Comparison of ENCODE assay signal across 8 cellular contexts in the genomic region with DNA sequence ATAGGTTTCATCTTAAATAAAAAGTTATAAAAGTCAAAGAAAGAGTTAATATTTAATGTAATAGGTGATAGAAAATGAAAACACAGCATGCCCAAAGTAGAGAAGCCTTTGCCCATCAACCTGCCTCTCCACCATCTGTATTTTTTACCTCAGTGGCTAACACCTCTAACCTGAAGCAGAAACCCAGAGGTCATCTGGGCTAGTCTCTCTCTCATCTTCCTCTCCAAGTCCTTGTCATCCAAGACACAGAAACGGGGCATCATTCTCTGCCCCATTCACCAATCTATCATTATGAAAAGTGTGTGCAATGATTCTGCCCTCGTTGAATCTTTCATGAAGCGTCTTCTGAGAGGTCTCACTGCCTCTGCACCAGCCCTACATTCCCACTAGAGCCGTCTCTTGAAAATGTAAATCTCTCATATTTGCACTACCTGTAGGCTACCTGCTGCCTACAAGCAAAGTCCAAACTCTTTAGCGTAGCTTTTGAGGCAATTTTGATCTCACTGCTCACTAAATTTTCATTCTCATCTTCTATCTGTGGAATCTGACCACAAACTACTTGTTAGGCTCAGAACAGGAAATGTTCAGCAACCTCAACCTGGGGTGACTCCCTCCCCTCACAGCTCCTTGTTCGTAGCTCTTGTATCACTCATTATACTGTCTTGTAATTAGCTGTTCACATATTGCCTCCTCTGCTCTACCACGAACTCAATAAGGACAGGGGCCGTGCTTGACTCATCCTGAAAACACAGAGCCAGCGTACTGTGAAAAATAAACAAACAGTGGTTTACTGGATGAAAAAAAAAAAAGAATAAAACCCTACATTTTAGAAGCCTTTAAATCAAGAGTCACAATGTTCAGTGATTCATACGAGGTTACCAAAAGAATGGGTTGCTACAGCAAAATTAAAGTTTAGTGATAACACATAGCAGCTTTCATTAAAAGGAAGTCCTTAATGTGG.
DNase-seq lines count a peak whose midpoint lies in the region; ATAC-seq and TF ChIP-seq lines count a peak whose summit lies in the region.
"Had no signal": no experiment of that assay in that cellular context is flagged by ENCODE, and none has a peak within 500 bp of the region (broad histone marks: within the 10 kb centered on the region; RNA-seq: fewer than 3 reads in every experiment).

No MANE protein-coding gene starts in this region.

- H3K4me3 ChIP-seq in skeletal muscle cell (ENCODE audit: low read depth, low read length), result no peak overlapping the region
- H3K4me3 ChIP-seq in left lung, result no peak overlapping the region

- TF ChIP-seq CTCF in left lung (IDR thresholded peaks at IDR 0.05), result no peak

- intact Hi-C loops in left lung (cut with DNase I), result no loop called here

- no peak overlapping the region for H3K27ac ChIP-seq in left lung
- H3K27ac ChIP-seq: VCaP had no signal

- peak; percentile 98 for ATAC-seq in GM19463 (IDR thresholded peaks at IDR 0.05; ENCODE audit: unreplicated experiment)
- peak; percentile 95 for ATAC-seq in HG03354 (IDR thresholded peaks at IDR 0.05; ENCODE audit: poor library complexity, severe bottlenecking, unreplicated experiment)
- no peak for ATAC-seq in left lung

- H3K27me3 ChIP-seq in left lung, result no peaks in the 10 kb centered on the region

- H3K4me1 ChIP-seq in left lung, result no peaks in the 10 kb centered on the region

- no peaks in the 10 kb centered on the region for H3K9me3 ChIP-seq in left lung

- DNase-seq in activated T-cell treated with anti-CD3 and anti-CD28 coated beads for 48 hours (ENCODE audit: low read depth), result peak; percentile 38
- peak; percentile 39 for DNase-seq in skeletal muscle cell (ENCODE audit: low read depth)
- DNase-seq in COR-L47 (lab: John Stamatoyannopoulos, UW), result no peak
- DNase-seq in MV-4-11 (lab: John Stamatoyannopoulos, UW), result no peak
- DNase-seq in left lung, result no peak

- no peaks in the 10 kb centered on the region for H3K36me3 ChIP-seq in left lung

Comparison
In these comparisons a context has a peak if more than half of its experiments do, and no peak if none do; other contexts are left out.
1. DNase-seq: peak in activated T-cell treated with anti-CD3 and anti-CD28 coated beads for 48 hours (single experiment) and skeletal muscle cell (single experiment); none in COR-L47 (single experiment), MV-4-11 (single experiment) and left lung (0 of 2).